In the genomic region with DNA sequence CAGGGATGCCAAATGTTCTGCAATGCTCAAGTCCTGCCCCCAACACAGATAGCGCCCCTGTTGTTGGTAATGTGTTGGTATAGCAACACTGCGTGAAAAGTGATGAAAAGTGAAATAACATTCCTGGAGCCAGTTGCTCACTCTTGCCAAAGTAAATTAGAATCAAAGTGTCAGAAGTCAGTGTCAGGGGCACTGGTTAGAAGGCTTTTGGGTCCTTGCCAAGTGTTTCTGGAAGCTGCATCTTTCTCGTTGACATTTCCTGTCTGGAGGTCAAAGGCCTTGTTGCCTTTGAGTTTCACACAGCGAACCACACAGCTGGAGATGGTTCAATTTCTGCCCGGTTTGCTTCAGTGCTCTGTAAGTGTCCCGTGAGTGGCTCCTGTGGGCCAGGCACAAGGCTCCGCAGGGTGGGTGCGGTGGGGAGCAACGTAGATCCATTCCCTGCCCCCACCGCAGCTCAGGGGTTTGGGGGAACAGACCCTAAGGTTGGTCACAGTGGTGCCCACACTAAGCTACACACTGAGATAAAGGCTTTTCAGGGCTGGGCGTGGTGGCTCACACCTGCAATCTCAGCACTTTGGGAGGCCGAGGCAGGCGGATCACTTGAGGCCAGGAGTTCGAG, we compare ENCODE assay signal across 1 cellular context.
TF ChIP-seq lines count a peak whose summit lies in the region.

No MANE protein-coding gene starts in this region.

TF ChIP-seq in HepG2, 621 proteins besides CTCF, POLR2A, EP300 and RAD21 (continued from another document and continues in another):
- TF ChIP-seq, protein P1, sequence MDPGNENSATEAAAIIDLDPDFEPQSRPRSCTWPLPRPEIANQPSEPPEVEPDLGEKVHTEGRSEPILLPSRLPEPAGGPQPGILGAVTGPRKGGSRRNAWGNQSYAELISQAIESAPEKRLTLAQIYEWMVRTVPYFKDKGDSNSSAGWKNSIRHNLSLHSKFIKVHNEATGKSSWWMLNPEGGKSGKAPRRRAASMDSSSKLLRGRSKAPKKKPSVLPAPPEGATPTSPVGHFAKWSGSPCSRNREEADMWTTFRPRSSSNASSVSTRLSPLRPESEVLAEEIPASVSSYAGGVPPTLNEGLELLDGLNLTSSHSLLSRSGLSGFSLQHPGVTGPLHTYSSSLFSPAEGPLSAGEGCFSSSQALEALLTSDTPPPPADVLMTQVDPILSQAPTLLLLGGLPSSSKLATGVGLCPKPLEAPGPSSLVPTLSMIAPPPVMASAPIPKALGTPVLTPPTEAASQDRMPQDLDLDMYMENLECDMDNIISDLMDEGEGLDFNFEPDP (CRISPR knock-in tag; conservative IDR thresholded peaks at IDR 0.05), result no peak
- TF ChIP-seq, protein P2, sequence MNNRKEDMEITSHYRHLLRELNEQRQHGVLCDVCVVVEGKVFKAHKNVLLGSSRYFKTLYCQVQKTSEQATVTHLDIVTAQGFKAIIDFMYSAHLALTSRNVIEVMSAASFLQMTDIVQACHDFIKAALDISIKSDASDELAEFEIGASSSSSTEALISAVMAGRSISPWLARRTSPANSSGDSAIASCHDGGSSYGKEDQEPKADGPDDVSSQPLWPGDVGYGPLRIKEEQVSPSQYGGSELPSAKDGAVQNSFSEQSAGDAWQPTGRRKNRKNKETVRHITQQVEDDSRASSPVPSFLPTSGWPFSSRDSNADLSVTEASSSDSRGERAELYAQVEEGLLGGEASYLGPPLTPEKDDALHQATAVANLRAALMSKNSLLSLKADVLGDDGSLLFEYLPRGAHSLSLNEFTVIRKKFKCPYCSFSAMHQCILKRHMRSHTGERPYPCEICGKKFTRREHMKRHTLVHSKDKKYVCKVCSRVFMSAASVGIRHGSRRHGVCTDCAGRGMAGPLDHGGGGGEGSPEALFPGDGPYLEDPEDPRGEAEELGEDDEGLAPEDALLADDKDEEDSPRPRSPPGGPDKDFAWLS (CRISPR knock-in tag; IDR thresholded peaks at IDR 0.05; ENCODE audit: borderline replicate concordance), result no peak
- TF ChIP-seq ZNF317 (CRISPR knock-in tag; IDR thresholded peaks at IDR 0.05) (no peak), FOXK1 (CRISPR knock-in tag; IDR thresholded peaks at IDR 0.05; ENCODE audit: borderline replicate concordance, low read depth) (peak; percentile 92; the same call in 1 of the 2 replicates), NFYC (CRISPR knock-in tag; IDR thresholded peaks at IDR 0.05) (0 out of 2 replicates have a peak, but pooled peaks have one; percentile 30), HOXD1 (CRISPR knock-in tag; IDR thresholded peaks at IDR 0.05) (no peak), HDAC6 (IDR thresholded peaks at IDR 0.05; ENCODE audit: low read depth, low read length) (no peak), ZNF224 (CRISPR knock-in tag; IDR thresholded peaks at IDR 0.05) (0 out of 2 replicates have a peak, but pooled peaks have one; percentile 33), PTBP1 (IDR thresholded peaks at IDR 0.05; ENCODE audit: low read depth, low read length, poor library complexity, severe bottlenecking) (no peak), CHD2 (IDR thresholded peaks at IDR 0.05; ENCODE audit: low read depth, low read length) (no peak), RELA (CRISPR knock-in tag; IDR thresholded peaks at IDR 0.05) (no peak), EED (CRISPR knock-in tag; IDR thresholded peaks at IDR 0.05) (0 out of 2 replicates have a peak, but pooled peaks have one; percentile 11), CC2D1A (CRISPR knock-in tag; IDR thresholded peaks at IDR 0.05) (no peak), ZNF546 (CRISPR knock-in tag; conservative IDR thresholded peaks at IDR 0.05) (no peak), ZNF709 (CRISPR knock-in tag; IDR thresholded peaks at IDR 0.05) (0 out of 2 replicates have a peak, but pooled peaks have one; percentile 43), ZNF230 (CRISPR knock-in tag; IDR thresholded peaks at IDR 0.05) (no peak; the same call in 1 of the 2 replicates), SPEN (CRISPR knock-in tag; IDR thresholded peaks at IDR 0.05; ENCODE audit: low read depth) (peak; percentile 76; the same call in 1 of the 2 replicates), CHD4 (IDR thresholded peaks at IDR 0.05; ENCODE audit: borderline replicate concordance, low read length) (no peak), ZNF749 (CRISPR knock-in tag; IDR thresholded peaks at IDR 0.05; ENCODE audit: borderline replicate concordance) (no peak), ZBTB3 (CRISPR knock-in tag; IDR thresholded peaks at IDR 0.05; ENCODE audit: borderline replicate concordance, low read depth) (peak; percentile 77; the same call in 1 of the 2 replicates), FOXO1 (CRISPR knock-in tag; IDR thresholded peaks at IDR 0.05) (peak; percentile 94), ZNF343 (CRISPR knock-in tag; IDR thresholded peaks at IDR 0.05) (no peak; the same call in 1 of the 2 replicates), SALL1 (CRISPR knock-in tag; IDR thresholded peaks at IDR 0.05) (peak; percentile 97), HHEX (CRISPR knock-in tag; IDR thresholded peaks at IDR 0.05) (peak; percentile 78; the same call in 1 of the 2 replicates), MIXL1 (CRISPR knock-in tag; IDR thresholded peaks at IDR 0.05) (peak; percentile 83)
- TF ChIP-seq, protein P3, sequence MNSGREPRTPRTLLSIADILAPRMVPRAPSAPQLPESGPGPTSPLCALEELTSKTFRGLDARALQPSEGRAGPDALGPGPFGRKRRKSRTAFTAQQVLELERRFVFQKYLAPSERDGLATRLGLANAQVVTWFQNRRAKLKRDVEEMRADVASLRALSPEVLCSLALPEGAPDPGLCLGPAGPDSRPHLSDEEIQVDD (CRISPR knock-in tag; IDR thresholded peaks at IDR 0.05; ENCODE audit: borderline replicate concordance), result 0 out of 2 replicates have a peak, but pooled peaks have one; percentile 45
- TF ChIP-seq, protein P4, sequence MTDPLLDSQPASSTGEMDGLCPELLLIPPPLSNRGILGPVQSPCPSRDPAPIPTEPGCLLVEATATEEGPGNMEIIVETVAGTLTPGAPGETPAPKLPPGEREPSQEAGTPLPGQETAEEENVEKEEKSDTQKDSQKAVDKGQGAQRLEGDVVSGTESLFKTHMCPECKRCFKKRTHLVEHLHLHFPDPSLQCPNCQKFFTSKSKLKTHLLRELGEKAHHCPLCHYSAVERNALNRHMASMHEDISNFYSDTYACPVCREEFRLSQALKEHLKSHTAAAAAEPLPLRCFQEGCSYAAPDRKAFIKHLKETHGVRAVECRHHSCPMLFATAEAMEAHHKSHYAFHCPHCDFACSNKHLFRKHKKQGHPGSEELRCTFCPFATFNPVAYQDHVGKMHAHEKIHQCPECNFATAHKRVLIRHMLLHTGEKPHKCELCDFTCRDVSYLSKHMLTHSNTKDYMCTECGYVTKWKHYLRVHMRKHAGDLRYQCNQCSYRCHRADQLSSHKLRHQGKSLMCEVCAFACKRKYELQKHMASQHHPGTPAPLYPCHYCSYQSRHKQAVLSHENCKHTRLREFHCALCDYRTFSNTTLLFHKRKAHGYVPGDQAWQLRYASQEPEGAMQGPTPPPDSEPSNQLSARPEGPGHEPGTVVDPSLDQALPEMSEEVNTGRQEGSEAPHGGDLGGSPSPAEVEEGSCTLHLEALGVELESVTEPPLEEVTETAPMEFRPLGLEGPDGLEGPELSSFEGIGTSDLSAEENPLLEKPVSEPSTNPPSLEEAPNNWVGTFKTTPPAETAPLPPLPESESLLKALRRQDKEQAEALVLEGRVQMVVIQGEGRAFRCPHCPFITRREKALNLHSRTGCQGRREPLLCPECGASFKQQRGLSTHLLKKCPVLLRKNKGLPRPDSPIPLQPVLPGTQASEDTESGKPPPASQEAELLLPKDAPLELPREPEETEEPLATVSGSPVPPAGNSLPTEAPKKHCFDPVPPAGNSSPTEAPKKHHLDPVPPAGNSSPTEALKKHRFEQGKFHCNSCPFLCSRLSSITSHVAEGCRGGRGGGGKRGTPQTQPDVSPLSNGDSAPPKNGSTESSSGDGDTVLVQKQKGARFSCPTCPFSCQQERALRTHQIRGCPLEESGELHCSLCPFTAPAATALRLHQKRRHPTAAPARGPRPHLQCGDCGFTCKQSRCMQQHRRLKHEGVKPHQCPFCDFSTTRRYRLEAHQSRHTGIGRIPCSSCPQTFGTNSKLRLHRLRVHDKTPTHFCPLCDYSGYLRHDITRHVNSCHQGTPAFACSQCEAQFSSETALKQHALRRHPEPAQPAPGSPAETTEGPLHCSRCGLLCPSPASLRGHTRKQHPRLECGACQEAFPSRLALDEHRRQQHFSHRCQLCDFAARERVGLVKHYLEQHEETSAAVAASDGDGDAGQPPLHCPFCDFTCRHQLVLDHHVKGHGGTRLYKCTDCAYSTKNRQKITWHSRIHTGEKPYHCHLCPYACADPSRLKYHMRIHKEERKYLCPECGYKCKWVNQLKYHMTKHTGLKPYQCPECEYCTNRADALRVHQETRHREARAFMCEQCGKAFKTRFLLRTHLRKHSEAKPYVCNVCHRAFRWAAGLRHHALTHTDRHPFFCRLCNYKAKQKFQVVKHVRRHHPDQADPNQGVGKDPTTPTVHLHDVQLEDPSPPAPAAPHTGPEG (CRISPR knock-in tag; IDR thresholded peaks at IDR 0.05), result peak; percentile 64; the same call in 1 of the 2 replicates
- TF ChIP-seq, protein P5, sequence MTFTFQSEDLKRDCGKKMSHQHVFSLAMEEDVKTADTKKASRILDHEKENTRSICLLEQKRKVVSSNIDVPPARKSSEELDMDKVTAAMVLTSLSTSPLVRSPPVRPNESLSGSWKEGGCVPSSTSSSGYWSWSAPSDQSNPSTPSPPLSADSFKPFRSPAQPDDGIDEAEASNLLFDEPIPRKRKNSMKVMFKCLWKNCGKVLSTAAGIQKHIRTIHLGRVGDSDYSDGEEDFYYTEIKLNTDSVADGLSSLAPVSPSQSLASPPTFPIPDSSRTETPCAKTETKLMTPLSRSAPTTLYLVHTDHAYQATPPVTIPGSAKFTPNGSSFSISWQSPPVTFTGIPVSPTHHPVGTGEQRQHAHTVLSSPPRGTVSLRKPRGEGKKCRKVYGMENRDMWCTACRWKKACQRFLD (CRISPR knock-in tag; IDR thresholded peaks at IDR 0.05; ENCODE audit: borderline replicate concordance), result 0 out of 2 replicates have a peak, but pooled peaks have one; percentile 38
- TF ChIP-seq, protein P6, sequence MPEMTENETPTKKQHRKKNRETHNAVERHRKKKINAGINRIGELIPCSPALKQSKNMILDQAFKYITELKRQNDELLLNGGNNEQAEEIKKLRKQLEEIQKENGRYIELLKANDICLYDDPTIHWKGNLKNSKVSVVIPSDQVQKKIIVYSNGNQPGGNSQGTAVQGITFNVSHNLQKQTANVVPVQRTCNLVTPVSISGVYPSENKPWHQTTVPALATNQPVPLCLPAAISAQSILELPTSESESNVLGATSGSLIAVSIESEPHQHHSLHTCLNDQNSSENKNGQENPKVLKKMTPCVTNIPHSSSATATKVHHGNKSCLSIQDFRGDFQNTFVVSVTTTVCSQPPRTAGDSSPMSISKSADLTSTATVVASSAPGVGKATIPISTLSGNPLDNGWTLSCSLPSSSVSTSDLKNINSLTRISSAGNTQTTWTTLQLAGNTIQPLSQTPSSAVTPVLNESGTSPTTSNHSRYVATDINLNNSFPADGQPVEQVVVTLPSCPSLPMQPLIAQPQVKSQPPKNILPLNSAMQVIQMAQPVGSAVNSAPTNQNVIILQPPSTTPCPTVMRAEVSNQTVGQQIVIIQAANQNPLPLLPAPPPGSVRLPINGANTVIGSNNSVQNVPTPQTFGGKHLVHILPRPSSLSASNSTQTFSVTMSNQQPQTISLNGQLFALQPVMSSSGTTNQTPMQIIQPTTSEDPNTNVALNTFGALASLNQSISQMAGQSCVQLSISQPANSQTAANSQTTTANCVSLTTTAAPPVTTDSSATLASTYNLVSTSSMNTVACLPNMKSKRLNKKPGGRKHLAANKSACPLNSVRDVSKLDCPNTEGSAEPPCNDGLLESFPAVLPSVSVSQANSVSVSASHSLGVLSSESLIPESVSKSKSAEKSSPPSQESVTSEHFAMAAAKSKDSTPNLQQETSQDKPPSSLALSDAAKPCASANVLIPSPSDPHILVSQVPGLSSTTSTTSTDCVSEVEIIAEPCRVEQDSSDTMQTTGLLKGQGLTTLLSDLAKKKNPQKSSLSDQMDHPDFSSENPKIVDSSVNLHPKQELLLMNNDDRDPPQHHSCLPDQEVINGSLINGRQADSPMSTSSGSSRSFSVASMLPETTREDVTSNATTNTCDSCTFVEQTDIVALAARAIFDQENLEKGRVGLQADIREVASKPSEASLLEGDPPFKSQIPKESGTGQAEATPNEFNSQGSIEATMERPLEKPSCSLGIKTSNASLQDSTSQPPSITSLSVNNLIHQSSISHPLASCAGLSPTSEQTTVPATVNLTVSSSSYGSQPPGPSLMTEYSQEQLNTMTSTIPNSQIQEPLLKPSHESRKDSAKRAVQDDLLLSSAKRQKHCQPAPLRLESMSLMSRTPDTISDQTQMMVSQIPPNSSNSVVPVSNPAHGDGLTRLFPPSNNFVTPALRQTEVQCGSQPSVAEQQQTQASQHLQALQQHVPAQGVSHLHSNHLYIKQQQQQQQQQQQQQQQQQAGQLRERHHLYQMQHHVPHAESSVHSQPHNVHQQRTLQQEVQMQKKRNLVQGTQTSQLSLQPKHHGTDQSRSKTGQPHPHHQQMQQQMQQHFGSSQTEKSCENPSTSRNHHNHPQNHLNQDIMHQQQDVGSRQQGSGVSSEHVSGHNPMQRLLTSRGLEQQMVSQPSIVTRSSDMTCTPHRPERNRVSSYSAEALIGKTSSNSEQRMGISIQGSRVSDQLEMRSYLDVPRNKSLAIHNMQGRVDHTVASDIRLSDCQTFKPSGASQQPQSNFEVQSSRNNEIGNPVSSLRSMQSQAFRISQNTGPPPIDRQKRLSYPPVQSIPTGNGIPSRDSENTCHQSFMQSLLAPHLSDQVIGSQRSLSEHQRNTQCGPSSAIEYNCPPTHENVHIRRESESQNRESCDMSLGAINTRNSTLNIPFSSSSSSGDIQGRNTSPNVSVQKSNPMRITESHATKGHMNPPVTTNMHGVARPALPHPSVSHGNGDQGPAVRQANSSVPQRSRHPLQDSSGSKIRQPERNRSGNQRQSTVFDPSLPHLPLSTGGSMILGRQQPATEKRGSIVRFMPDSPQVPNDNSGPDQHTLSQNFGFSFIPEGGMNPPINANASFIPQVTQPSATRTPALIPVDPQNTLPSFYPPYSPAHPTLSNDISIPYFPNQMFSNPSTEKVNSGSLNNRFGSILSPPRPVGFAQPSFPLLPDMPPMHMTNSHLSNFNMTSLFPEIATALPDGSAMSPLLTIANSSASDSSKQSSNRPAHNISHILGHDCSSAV (CRISPR knock-in tag; IDR thresholded peaks at IDR 0.05; ENCODE audit: borderline replicate concordance), result 0 out of 2 replicates have a peak, but pooled peaks have one; percentile 60
- TF ChIP-seq, protein P7, sequence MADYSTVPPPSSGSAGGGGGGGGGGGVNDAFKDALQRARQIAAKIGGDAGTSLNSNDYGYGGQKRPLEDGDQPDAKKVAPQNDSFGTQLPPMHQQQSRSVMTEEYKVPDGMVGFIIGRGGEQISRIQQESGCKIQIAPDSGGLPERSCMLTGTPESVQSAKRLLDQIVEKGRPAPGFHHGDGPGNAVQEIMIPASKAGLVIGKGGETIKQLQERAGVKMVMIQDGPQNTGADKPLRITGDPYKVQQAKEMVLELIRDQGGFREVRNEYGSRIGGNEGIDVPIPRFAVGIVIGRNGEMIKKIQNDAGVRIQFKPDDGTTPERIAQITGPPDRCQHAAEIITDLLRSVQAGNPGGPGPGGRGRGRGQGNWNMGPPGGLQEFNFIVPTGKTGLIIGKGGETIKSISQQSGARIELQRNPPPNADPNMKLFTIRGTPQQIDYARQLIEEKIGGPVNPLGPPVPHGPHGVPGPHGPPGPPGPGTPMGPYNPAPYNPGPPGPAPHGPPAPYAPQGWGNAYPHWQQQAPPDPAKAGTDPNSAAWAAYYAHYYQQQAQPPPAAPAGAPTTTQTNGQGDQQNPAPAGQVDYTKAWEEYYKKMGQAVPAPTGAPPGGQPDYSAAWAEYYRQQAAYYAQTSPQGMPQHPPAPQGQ (CRISPR knock-in tag; IDR thresholded peaks at IDR 0.05; ENCODE audit: borderline replicate concordance), result no peak
